1 cellular context compared by ENCODE assay signal in genomic region chr5:181138258-181138657, GRCh38.
A peak's percentile ranks its signal among the peaks of the same experiment; 100 is the strongest.
TF ChIP-seq lines count a peak whose summit lies in the region.

No MANE protein-coding gene starts in this region.

TF ChIP-seq in K562, 482 proteins besides CTCF, POLR2A, EP300 and RAD21:
- TF ChIP-seq SAFB2 (IDR thresholded peaks at IDR 0.05; ENCODE audit: borderline replicate concordance, low read depth, low read length, severe bottlenecking), result no peak
- peak; percentile 63 for TF ChIP-seq FOSL1 (tag; conservative IDR thresholded peaks at IDR 0.05)
- peak; percentile 29; the same call in 1 of the 2 replicates for TF ChIP-seq ATF3 (IDR thresholded peaks at IDR 0.05)
- TF ChIP-seq ATF3 (CRISPR knock-in tag; conservative IDR thresholded peaks at IDR 0.05), result no peak
- TF ChIP-seq TCF3 (CRISPR knock-in tag; IDR thresholded peaks at IDR 0.05), result 0 out of 2 replicates have a peak, but pooled peaks have one; percentile 19
- no peak for TF ChIP-seq NCOR1 (IDR thresholded peaks at IDR 0.05)
- no peak for TF ChIP-seq PHF20 (IDR thresholded peaks at IDR 0.05; ENCODE audit: partially characterized antibody)
- no peak for TF ChIP-seq CBX5 (IDR thresholded peaks at IDR 0.05; ENCODE audit: borderline replicate concordance, low read depth)
- TF ChIP-seq CTBP1 (IDR thresholded peaks at IDR 0.05; ENCODE audit: borderline replicate concordance), result peak; percentile 56; the same call in 1 of the 2 replicates
- 0 out of 4 replicates have a peak, but pooled peaks of 1 of the 2 experiments have one; percentile 18 for TF ChIP-seq HDAC1 (IDR thresholded peaks at IDR 0.05)
- TF ChIP-seq KDM1A (IDR thresholded peaks at IDR 0.05), result peak in 1 of 2 experiments; percentile 53; a peak in 3 of 4 replicates
- 0 out of 2 replicates have a peak, but pooled peaks have one; percentile 23 for TF ChIP-seq DPF2 (IDR thresholded peaks at IDR 0.05)
- TF ChIP-seq TEAD2 (tag; IDR thresholded peaks at IDR 0.05), result no peak
- peak; percentile 27; the same call in 1 of the 2 replicates for TF ChIP-seq TFAP4 (CRISPR knock-in tag; IDR thresholded peaks at IDR 0.05; ENCODE audit: borderline replicate concordance)
- TF ChIP-seq CBFA2T3 (IDR thresholded peaks at IDR 0.05), result peak; percentile 29; the same call in 1 of the 2 replicates
- peak; percentile 46; the same call in 1 of the 2 replicates for TF ChIP-seq JUND (IDR thresholded peaks at IDR 0.05; ENCODE audit: borderline replicate concordance, low read depth, low read length)
- TF ChIP-seq JUND (tag; IDR thresholded peaks at IDR 0.05; ENCODE audit: borderline replicate concordance, low read depth, low read length), result peak; percentile 32; the same call in 1 of the 3 replicates
- TF ChIP-seq RCOR1 (IDR thresholded peaks at IDR 0.05; ENCODE audit: borderline replicate concordance in 1 of 2, low read depth in 2 of 2, low read length in 2 of 2), result 0 out of 4 replicates have a peak, but pooled peaks of 1 of the 2 experiments have one; percentile 21
